Comparison of ENCODE assay signal across 18 cellular contexts in the genomic region with DNA sequence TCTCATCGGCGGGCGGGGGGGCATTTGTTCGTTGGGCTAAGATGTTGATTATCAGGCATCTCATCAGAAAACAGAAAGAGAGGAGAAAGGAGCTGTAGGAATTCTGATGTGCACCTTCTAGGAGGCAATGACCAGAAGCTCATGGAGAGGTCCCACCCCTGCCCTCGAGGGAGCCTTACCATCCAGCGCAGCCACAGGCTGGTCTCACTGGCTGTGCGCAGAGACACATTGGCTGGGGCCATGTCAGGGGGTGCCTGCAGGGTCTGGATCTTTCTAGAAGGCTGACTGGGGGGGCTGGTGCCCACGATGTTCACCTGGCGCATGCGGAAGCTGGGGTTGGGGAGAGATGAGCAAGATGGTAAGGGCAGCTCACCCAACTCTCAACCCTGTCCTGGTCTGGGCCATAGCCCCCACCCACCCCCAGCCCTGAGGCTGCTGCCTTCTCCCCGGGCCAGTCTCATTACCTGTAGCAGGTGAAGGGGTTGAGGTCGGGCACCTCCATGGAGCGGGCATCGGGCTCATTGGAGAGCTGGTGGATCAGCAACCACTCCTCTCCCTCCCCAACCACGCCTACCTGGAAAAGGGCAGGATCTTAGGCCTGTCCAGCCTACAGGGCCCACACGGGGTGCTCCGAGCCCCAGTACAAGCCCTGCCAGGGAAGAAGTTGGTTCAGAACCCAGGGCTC.
DNase-seq lines count a peak whose midpoint lies in the region; FAIRE-seq and TF ChIP-seq lines count a peak whose summit lies in the region.
"Had no signal": no experiment of that assay in that cellular context is flagged by ENCODE, and none has a peak within 500 bp of the region (broad histone marks: within the 10 kb centered on the region; RNA-seq: fewer than 3 reads in every experiment).

No MANE protein-coding gene starts in this region.

- H3K36me3 ChIP-seq in H7 (replicated peaks; ENCODE audit: control insufficient read depth, insufficient read depth, low read length) (no peaks in the 10 kb centered on the region), kidney (ENCODE audit: control insufficient read depth in 1 of 2, insufficient read depth in 2 of 2, low read length in 2 of 2) (no peaks in the 10 kb centered on the region)
- H3K36me3 ChIP-seq: HAP-1 had no signal

- WGBS in H9 (ENCODE audit: extremely low coverage, insufficient read length, low lambda C conversion rate) = no CpG with 5 or more reads among the region's 17 CpGs

- H3K27ac ChIP-seq in H9 (ENCODE audit: insufficient read length, low read depth, low read length) = no peak overlapping the region
- no peak overlapping the region for H3K27ac ChIP-seq in kidney (ENCODE audit: low read depth in 2 of 2, low read length in 2 of 2)
- H3K27ac ChIP-seq: GM23248 had no signal

- H2BK20ac ChIP-seq in H9 (ENCODE audit: low read depth, low read length, poor library complexity, severe bottlenecking) = no peak overlapping the region

- FAIRE-seq in kidney (lab: Jason Lieb, UNC) = no peak
- FAIRE-seq: G401.6, GM12892, H1 had no signal

- no peak overlapping the region for H3K14ac ChIP-seq in H9 (ENCODE audit: insufficient read depth, low read length)

- no peak for TF ChIP-seq CTCF in H9 (conservative IDR thresholded peaks at IDR 0.05)
- no peak for TF ChIP-seq CTCF in kidney (IDR thresholded peaks at IDR 0.05; ENCODE audit: borderline replicate concordance, extremely low read depth, insufficient read depth)

- intact Hi-C loops in kidney (cut with DNase I) (no loop called here), posterior vena cava (cut with DNase I) (loop anchor here in 1 of 2 donors (5.0 kb wide), 1 partner anchor 1366 kb away; no protein-coding TSS in a partner anchor)

- H4K8ac ChIP-seq in H9 (replicated peaks; ENCODE audit: insufficient read length, low read depth, low read length) = no peak overlapping the region

- peak; percentile 25 for DNase-seq in H7
- DNase-seq in H9 = peak; percentile 20
- DNase-seq in kidney = peak; percentile 44
- peak; percentile 53 for DNase-seq in posterior vena cava (ENCODE audit: low spot score)
- no peak for DNase-seq in NCI-H345 (lab: John Stamatoyannopoulos, UW)
- DNase-seq in T-helper 2 cell treated with Interferon-gamma antibody and Interleukin-4, amounts not matched to agents 5 μg/mL and 100 μg/mL, for 36 hours (ENCODE audit: low spot score) = no peak
- DNase-seq: C1 segment of cervical spinal cord; Calu3; CD4-positive, alpha-beta memory T cell; COR-L47; DMS53; DND-41; GM23248; HFFc6 had no signal

- no peak overlapping the region for H3K56ac ChIP-seq in H9 (ENCODE audit: insufficient read length, low read depth, low read length)

- peaks cover 0 to 4% of the 10 kb centered on the region in 2 experiments; a peak in 1 of 4 replicates for H3K4me1 Mint-ChIP-seq in H9
- H3K4me1 Mint-ChIP-seq in T-helper 2 cell treated with Interferon-gamma antibody and Interleukin-4, amounts not matched to agents 5 μg/mL and 100 μg/mL, for 36 hours (ENCODE audit: low read depth) = no peaks in the 10 kb centered on the region
- H3K4me1 Mint-ChIP-seq: CD4-positive, alpha-beta memory T cell had no signal

- no peak overlapping the region for H3K4me3 Mint-ChIP-seq in H9
- no peak overlapping the region for H3K4me3 Mint-ChIP-seq in T-helper 2 cell treated with Interferon-gamma antibody and Interleukin-4, amounts not matched to agents 5 μg/mL and 100 μg/mL, for 36 hours
- H3K4me3 Mint-ChIP-seq: CD4-positive, alpha-beta memory T cell; HFFc6 had no signal

- no peaks in the 10 kb centered on the region for H3K9me3 Mint-ChIP-seq in H9
- H3K9me3 Mint-ChIP-seq in T-helper 2 cell treated with Interferon-gamma antibody and Interleukin-4, amounts not matched to agents 5 μg/mL and 100 μg/mL, for 36 hours = no peaks in the 10 kb centered on the region
- H3K9me3 Mint-ChIP-seq: CD4-positive, alpha-beta memory T cell; HFFc6 had no signal

- H3K9me3 ChIP-seq in H9 (ENCODE audit: control insufficient read depth, low read depth, low read length) = no peaks in the 10 kb centered on the region
- H3K9me3 ChIP-seq in kidney (ENCODE audit: control insufficient read depth in 1 of 2, low read length in 2 of 2) = no peaks in the 10 kb centered on the region
- H3K9me3 ChIP-seq: HAP-1 had no signal

- H3K23me2 ChIP-seq in H9 (ENCODE audit: insufficient read length, low read depth, low read length, poor library complexity, severe bottlenecking) = no peaks in the 10 kb centered on the region

- no peak overlapping the region; a peak in 1 of 7 replicates for H3K27ac Mint-ChIP-seq in H9
- no peak overlapping the region for H3K27ac Mint-ChIP-seq in T-helper 2 cell treated with Interferon-gamma antibody and Interleukin-4, amounts not matched to agents 5 μg/mL and 100 μg/mL, for 36 hours
- H3K27ac Mint-ChIP-seq: CD4-positive, alpha-beta memory T cell; HFFc6 had no signal

- H3K79me2 ChIP-seq in H9 (ENCODE audit: insufficient read depth, low read length) = no peaks in the 10 kb centered on the region

- peaks cover 0 to 28% (median 0%) of the 10 kb centered on the region in 3 experiments; a peak in 3 of 7 replicates for H3K36me3 Mint-ChIP-seq in H9 (ENCODE audit: insufficient read depth in 1 of 3, low read depth in 3 of 3)
- no peaks in the 10 kb centered on the region for H3K36me3 Mint-ChIP-seq in T-helper 2 cell treated with Interferon-gamma antibody and Interleukin-4, amounts not matched to agents 5 μg/mL and 100 μg/mL, for 36 hours (ENCODE audit: low read depth)
- H3K36me3 Mint-ChIP-seq: CD4-positive, alpha-beta memory T cell had no signal

- no peak overlapping the region for H3T11ph ChIP-seq in H9 (ENCODE audit: low read length)

- no peak overlapping the region for H2AK5ac ChIP-seq in H9 (ENCODE audit: insufficient read length, low read length)

- no peaks in the 10 kb centered on the region for H4K20me1 ChIP-seq in H9 (ENCODE audit: control insufficient read depth, insufficient read depth, insufficient read length)

- no peaks in the 10 kb centered on the region for H3K27me3 ChIP-seq in H7 (ENCODE audit: control insufficient read depth, insufficient read depth, low read length)
- no peaks in the 10 kb centered on the region for H3K27me3 ChIP-seq in H9 (ENCODE audit: insufficient read depth, low read length)

- no peak overlapping the region for H4K5ac ChIP-seq in H9 (ENCODE audit: insufficient read length, low read depth, low read length)

- H3K9ac ChIP-seq in H9 (ENCODE audit: extremely low read depth, insufficient read length, low read length) (no peak overlapping the region), kidney (ENCODE audit: low read length in 2 of 2) (no peak overlapping the region)
- H3K9ac ChIP-seq: GM23248 had no signal

- no peak overlapping the region for H2AFZ ChIP-seq in H9 (ENCODE audit: low read length)
- H2AFZ ChIP-seq: GM23248 had no signal

- H3K23ac ChIP-seq in H9 (ENCODE audit: insufficient read length, low read depth, low read length) = no peak overlapping the region

- H2BK15ac ChIP-seq in H9 (ENCODE audit: low read depth, low read length) = no peak overlapping the region

- no peak overlapping the region for H4K91ac ChIP-seq in H9 (ENCODE audit: insufficient read length, low read depth, low read length)

- no peak overlapping the region for H2BK120ac ChIP-seq in H9 (ENCODE audit: low read depth, low read length, poor library complexity, severe bottlenecking)

- no peak overlapping the region for H2BK5ac ChIP-seq in H9 (ENCODE audit: insufficient read length, low read length)

- H3K27me3 Mint-ChIP-seq in H9 (ENCODE audit: low read depth) = no peaks in the 10 kb centered on the region; the same call in 1 of the 2 replicates
- H3K27me3 Mint-ChIP-seq in T-helper 2 cell treated with Interferon-gamma antibody and Interleukin-4, amounts not matched to agents 5 μg/mL and 100 μg/mL, for 36 hours (ENCODE audit: low read depth) = no peaks in the 10 kb centered on the region
- H3K27me3 Mint-ChIP-seq: CD4-positive, alpha-beta memory T cell had no signal

- no peak overlapping the region for H3K4me2 ChIP-seq in H9 (ENCODE audit: insufficient read depth, insufficient read length, low read length)

- H2BK12ac ChIP-seq in H9 (ENCODE audit: insufficient read length, low read depth, low read length) = no peak overlapping the region

- H3K4ac ChIP-seq in H9 (ENCODE audit: low read depth, low read length) = no peak overlapping the region

- H3K4me3 ChIP-seq in H7 (ENCODE audit: insufficient read depth, low read depth, low read length) (no peak overlapping the region), kidney (ENCODE audit: low read length in 2 of 2) (no peak overlapping the region)
- H3K4me3 ChIP-seq: GM23248, HAP-1 had no signal

- H3K18ac ChIP-seq in H9 (ENCODE audit: insufficient read length, low read depth, low read length) = no peak overlapping the region

- H3K4me1 ChIP-seq in H9 (ENCODE audit: insufficient read depth, low read length) (no peaks in the 10 kb centered on the region), kidney (ENCODE audit: control insufficient read depth in 1 of 2, insufficient read depth in 1 of 2, low read depth in 1 of 2, low read length in 2 of 2) (peaks cover 0 to 2% of the 10 kb centered on the region in 2 donors)
- H3K4me1 ChIP-seq: HAP-1 had no signal

- no peaks in the 10 kb centered on the region for H3K79me1 ChIP-seq in H9 (ENCODE audit: insufficient read depth, low read depth, low read length, poor library complexity, severe bottlenecking)

Comparison
In these comparisons a context has a peak if more than half of its experiments do, and no peak if none do; other contexts are left out.
1. DNase-seq: peak in H7 (single experiment), H9 (single experiment), kidney (single experiment) and posterior vena cava (single experiment); none in NCI-H345 (single experiment) and T-helper 2 cell treated with Interferon-gamma antibody and Interleukin-4, amounts not matched to agents 5 μg/mL and 100 μg/mL, for 36 hours (single experiment).